Comparison of ENCODE assay signal across 8 cellular contexts in genomic region chr7:69962077-69962855, GRCh38.
A peak's percentile ranks its signal among the peaks of the same experiment; 100 is the strongest.
DNase-seq lines count a peak whose midpoint lies in the region; ATAC-seq and TF ChIP-seq lines count a peak whose summit lies in the region.
"Had no signal": no experiment of that assay in that cellular context is flagged by ENCODE, and none has a peak within 500 bp of the region (broad histone marks: within the 10 kb centered on the region; RNA-seq: fewer than 3 reads in every experiment).

No MANE protein-coding gene starts in this region.

- TF ChIP-seq CTCF in thoracic aorta (IDR thresholded peaks at IDR 0.05) = no peak

- no peak overlapping the region for H3K27ac ChIP-seq in thoracic aorta

- H3K4me1 ChIP-seq in HAP-1 (peaks cover 18% of the 10 kb centered on the region), thoracic aorta (ENCODE audit: control insufficient read depth in 1 of 2, low read depth in 2 of 2) (peaks cover 20 to 30% of the 10 kb centered on the region in 2 donors)

- ATAC-seq in left cardiac atrium (peak; percentile 70 to 74), thoracic aorta (ENCODE audit: insufficient number of reproducible peaks, low FRiP score, low read depth) (no peak)
- ATAC-seq: activated CD8-positive, alpha-beta T cell treated with anti-CD3 and anti-CD28 coated beads for 36 hours had no signal

- H3K4me3 ChIP-seq in HAP-1 = no peak overlapping the region
- H3K4me3 ChIP-seq in thoracic aorta = peak overlapping the region; percentile 16

- in situ Hi-C loops in HAP-1 (cut with MboI; ENCODE audit: low sequenced_read_pairs) = no loop called here

- intact Hi-C loops in left cardiac atrium (cut with DNase I) = no loop called here

- H3K27me3 ChIP-seq in HAP-1 (ENCODE audit: low read depth) = no peaks in the 10 kb centered on the region
- H3K27me3 ChIP-seq in thoracic aorta (replicated peaks; ENCODE audit: insufficient read depth) = no peaks in the 10 kb centered on the region

- H3K9me3 ChIP-seq in HAP-1 (no peaks in the 10 kb centered on the region), thoracic aorta (no peaks in the 10 kb centered on the region)

- H3K36me3 ChIP-seq in HAP-1 (replicated peaks) (no peaks in the 10 kb centered on the region), thoracic aorta (no peaks in the 10 kb centered on the region)

- DNase-seq in HAP-1 (ENCODE audit: low spot score in 2 of 2) (peak; percentile 52 to 57), NCI-H526 treated with DMSO at 0.1 percent for 48 hours (lab: John Stamatoyannopoulos, UW) (peak; percentile 89), left cardiac atrium (no peak), thoracic aorta (ENCODE audit: low spot score) (no peak), NOMO-1 treated with dmso at 0.1 percent for 144 hours (lab: John Stamatoyannopoulos, UW; ENCODE audit: unreplicated experiment) (no peak), SW480 (ENCODE audit: low spot score) (no peak), COLO829 (ENCODE audit: low spot score) (no peak)
- DNase-seq: activated CD8-positive, alpha-beta T cell treated with anti-CD3 and anti-CD28 coated beads for 36 hours had no signal

Comparison
In these comparisons a context has a peak if more than half of its experiments do, and no peak if none do; other contexts are left out.
1. DNase-seq: peak in HAP-1 (2 of 2) and NCI-H526 treated with DMSO at 0.1 percent for 48 hours (single experiment); none in left cardiac atrium (single experiment), thoracic aorta (single experiment), NOMO-1 treated with dmso at 0.1 percent for 144 hours (single experiment), SW480 (single experiment) and COLO829 (single experiment).